31 cellular contexts compared by ENCODE assay signal in the genomic region with DNA sequence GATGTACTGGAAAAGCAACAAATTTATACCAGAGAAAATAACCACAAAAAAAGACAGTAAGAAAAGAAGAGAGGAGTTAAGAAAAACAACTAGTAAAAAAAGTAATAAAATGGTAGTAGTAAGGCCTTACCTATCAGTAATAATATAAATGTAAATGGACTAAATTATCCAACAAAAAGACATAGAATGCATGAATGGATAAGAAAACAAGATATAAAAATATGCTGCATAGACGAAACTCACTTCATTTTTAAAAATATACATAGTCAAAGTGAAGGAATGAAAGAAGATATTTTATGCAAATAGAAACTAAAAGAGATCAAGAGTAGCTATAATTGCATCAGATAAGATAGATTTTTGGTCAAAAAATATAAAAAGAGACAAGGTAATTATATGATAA.
A peak's percentile ranks its signal among the peaks of the same experiment; 100 is the strongest.
DNase-seq lines count a peak whose midpoint lies in the region; ATAC-seq, FAIRE-seq and TF ChIP-seq lines count a peak whose summit lies in the region.
"Had no signal": no experiment of that assay in that cellular context is flagged by ENCODE, and none has a peak within 500 bp of the region (broad histone marks: within the 10 kb centered on the region; RNA-seq: fewer than 3 reads in every experiment).

No MANE protein-coding gene starts in this region.

- 0% methylated on average over 1 of the region's 1 CpG for WGBS in A549 (ENCODE audit: missing lambda C conversion rate)
- WGBS in K562 (ENCODE audit: insufficient coverage, low coverage, missing lambda C conversion rate): 0% methylated on average over 1 of the region's 1 CpG

- TF ChIP-seq EP300 in A549 (IDR thresholded peaks at IDR 0.05): no peak
- TF ChIP-seq EP300 in K562 (IDR thresholded peaks at IDR 0.05; ENCODE audit: low read length): no peak

- H3K27me3 ChIP-seq in K562 (ENCODE audit: control insufficient read depth in 2 of 2, insufficient read depth in 2 of 2, low read length in 2 of 2): no peaks in the 10 kb centered on the region
- H3K27me3 ChIP-seq: BE2C; BLaER1; BLaER1 treated with 17β-estradiol and CSF1 and Interleukin-3, amounts not matched to agents 10 nM and 100 nM had no signal

- H3K9me3 ChIP-seq in A549: no peaks in the 10 kb centered on the region
- H3K9me3 ChIP-seq in K562 (replicated peaks; ENCODE audit: control insufficient read depth, insufficient read depth, low read depth, low read length): no peaks in the 10 kb centered on the region
- H3K9me3 ChIP-seq: BE2C had no signal

- H3K4me2 ChIP-seq in A549 (no peak overlapping the region), K562 (ENCODE audit: insufficient read depth, low read length) (no peak overlapping the region)
- H3K4me2 ChIP-seq: BLaER1; BLaER1 treated with 17β-estradiol and CSF1 and Interleukin-3, amounts not matched to agents 10 nM and 100 nM had no signal

- no peak overlapping the region for H3K27ac ChIP-seq in A549
- H3K27ac ChIP-seq in K562 (ENCODE audit: extremely low read depth, low read depth, low read length): no peak overlapping the region
- H3K27ac ChIP-seq: 22Rv1; BLaER1; BLaER1 treated with 17β-estradiol and CSF1 and Interleukin-3, amounts not matched to agents 10 nM and 100 nM; C4-2B had no signal

- no peaks in the 10 kb centered on the region for H4K20me1 ChIP-seq in K562 (replicated peaks; ENCODE audit: control insufficient read depth, insufficient read depth, low read length)
- H4K20me1 ChIP-seq: BLaER1; BLaER1 treated with 17β-estradiol and CSF1 and Interleukin-3, amounts not matched to agents 10 nM and 100 nM had no signal

- peak; percentile 34 for FAIRE-seq in A204.1 (lab: Jason Lieb, UNC)
- no peak for FAIRE-seq in A549 (lab: Jason Lieb, UNC)
- no peak for FAIRE-seq in K562 (lab: Jason Lieb, UNC)
- FAIRE-seq: D721Med had no signal

- H3K4me3 ChIP-seq in A549: no peak overlapping the region
- no peak overlapping the region for H3K4me3 ChIP-seq in K562
- H3K4me3 ChIP-seq: BLaER1; BLaER1 treated with 17β-estradiol and CSF1 and Interleukin-3, amounts not matched to agents 10 nM and 100 nM had no signal

- ATAC-seq in A549 (no peak), K562 (no peak)
- ATAC-seq: CD8-positive, alpha-beta T cell had no signal

- H2AFZ ChIP-seq in K562 (ENCODE audit: low read depth, low read length): no peak overlapping the region

- no peaks in the 10 kb centered on the region for H3K36me3 ChIP-seq in K562 (ENCODE audit: control insufficient read depth, insufficient read depth, low read length)
- H3K36me3 ChIP-seq: BE2C; BLaER1; BLaER1 treated with 17β-estradiol and CSF1 and Interleukin-3, amounts not matched to agents 10 nM and 100 nM had no signal

- TF ChIP-seq CTCF in A549 (IDR thresholded peaks at IDR 0.05): no peak
- no peak for TF ChIP-seq CTCF in K562 (IDR thresholded peaks at IDR 0.05 in 2 of 3, conservative IDR thresholded peaks at IDR 0.05 in 1 of 3; ENCODE audit: insufficient read depth in 2 of 3, low read depth in 1 of 3, low read length in 3 of 3)

- TF ChIP-seq RAD21 in A549 (conservative IDR thresholded peaks at IDR 0.05 in 1 of 2, IDR thresholded peaks at IDR 0.05 in 1 of 2) (no peak), K562 (CRISPR knock-in tag; conservative IDR thresholded peaks at IDR 0.05 in 1 of 2, IDR thresholded peaks at IDR 0.05 in 1 of 2) (no peak)

- H3K9ac ChIP-seq in K562 (ENCODE audit: insufficient read depth in 1 of 2, low read depth in 2 of 2, low read length in 2 of 2): no peak overlapping the region
- H3K9ac ChIP-seq: BLaER1; BLaER1 treated with 17β-estradiol and CSF1 and Interleukin-3, amounts not matched to agents 10 nM and 100 nM had no signal

- intact Hi-C loops in K562 (cut with micrococcal nuclease): no loop called here

- no peaks in the 10 kb centered on the region for H3K9me1 ChIP-seq in K562 (ENCODE audit: control insufficient read depth, insufficient read depth, low read length)

- DNase-seq in A549 (ENCODE audit: low read depth in 1 of 2, low spot score in 1 of 2) (no peak), K562 (ENCODE audit: extremely low read depth in 1 of 4, low spot score in 3 of 4) (no peak), NCI-H524 (lab: John Stamatoyannopoulos, UW) (no peak), GOT3 (lab: John Stamatoyannopoulos, UW) (no peak)
- DNase-seq in stimulated activated CD4-positive, alpha-beta T cell treated with anti-CD3 and anti-CD28 coated beads, Interleukin-2, amount 100 ng/mL, for 24 hours: no peak
- DNase-seq: 8988T; ACHN; AML-193; BE2C; C1 segment of cervical spinal cord; Caco-2; Calu3; CD4-positive, alpha-beta memory T cell; CD4-positive, alpha-beta T cell; CD4-positive, CD25-positive, alpha-beta regulatory T cell; CD8-positive, alpha-beta memory T cell; CD8-positive, alpha-beta T cell; COR-L47; DMS 273 treated with DMSO at 0.1 percent for 48 hours; DMS153; DMS53; DMS79; DMS79 treated with DMSO at 0.1 percent for 48 hours; DND-41; EL had no signal

- no TSS peak for BruUV-seq in K562 (replicated peaks; lab: Mats Ljungman, UMichigan)

- no peaks in the 10 kb centered on the region for H3K79me2 ChIP-seq in K562 (ENCODE audit: control insufficient read depth, insufficient read depth, low read length)

- in situ Hi-C loops in K562 (cut with MboI): no loop called here

- CTCF ChIA-PET in A549 (lab: Yijun Ruan, JAX): no interaction called here
- CTCF ChIA-PET in K562 (lab: Yijun Ruan, JAX; ENCODE audit: low intra/inter-chr PET ratio): no interaction called here

- no peaks in the 10 kb centered on the region for H3K4me1 ChIP-seq in A549
- no peaks in the 10 kb centered on the region for H3K4me1 ChIP-seq in K562 (replicated peaks in 1 of 2; ENCODE audit: control insufficient read depth in 2 of 2, insufficient read depth in 2 of 2, low read length in 2 of 2)
- H3K4me1 ChIP-seq: BE2C; BLaER1; BLaER1 treated with 17β-estradiol and CSF1 and Interleukin-3, amounts not matched to agents 10 nM and 100 nM; Caco-2 had no signal

- POLR2A ChIA-PET in A549 (lab: Yijun Ruan, JAX) (no interaction called here), K562 (lab: Yijun Ruan, JAX) (no interaction called here)

- no peak for TF ChIP-seq POLR2A in A549 (IDR thresholded peaks at IDR 0.05; ENCODE audit: low read length)
- TF ChIP-seq POLR2A in K562 (conservative IDR thresholded peaks at IDR 0.05): no peak

TF ChIP-seq in A549, 52 proteins besides CTCF, POLR2A, EP300 and RAD21:
- TF ChIP-seq, protein P1, sequence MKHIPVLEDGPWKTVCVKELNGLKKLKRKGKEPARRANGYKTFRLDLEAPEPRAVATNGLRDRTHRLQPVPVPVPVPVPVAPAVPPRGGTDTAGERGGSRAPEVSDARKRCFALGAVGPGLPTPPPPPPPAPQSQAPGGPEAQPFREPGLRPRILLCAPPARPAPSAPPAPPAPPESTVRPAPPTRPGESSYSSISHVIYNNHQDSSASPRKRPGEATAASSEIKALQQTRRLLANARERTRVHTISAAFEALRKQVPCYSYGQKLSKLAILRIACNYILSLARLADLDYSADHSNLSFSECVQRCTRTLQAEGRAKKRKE (CRISPR knock-in tag; IDR thresholded peaks at IDR 0.05; ENCODE audit: low read depth): no peak
- peak; percentile 8 for TF ChIP-seq MAFK (IDR thresholded peaks at IDR 0.05; ENCODE audit: partially characterized antibody)

TF ChIP-seq in K562, 482 proteins besides CTCF, POLR2A, EP300 and RAD21:
- TF ChIP-seq C11orf30 (IDR thresholded peaks at IDR 0.05; ENCODE audit: low read depth) (peak; percentile 53; the same call in 1 of the 2 replicates), MTA3 (IDR thresholded peaks at IDR 0.05; ENCODE audit: borderline replicate concordance) (no peak), NCOA6 (IDR thresholded peaks at IDR 0.05) (no peak), ZNF316 (IDR thresholded peaks at IDR 0.05) (peak; percentile 82), ZNF507 (tag; conservative IDR thresholded peaks at IDR 0.05) (peak; percentile 84), ZNF445 (CRISPR knock-in tag; IDR thresholded peaks at IDR 0.05; ENCODE audit: low read depth) (no peak)
- TF ChIP-seq, protein P2, sequence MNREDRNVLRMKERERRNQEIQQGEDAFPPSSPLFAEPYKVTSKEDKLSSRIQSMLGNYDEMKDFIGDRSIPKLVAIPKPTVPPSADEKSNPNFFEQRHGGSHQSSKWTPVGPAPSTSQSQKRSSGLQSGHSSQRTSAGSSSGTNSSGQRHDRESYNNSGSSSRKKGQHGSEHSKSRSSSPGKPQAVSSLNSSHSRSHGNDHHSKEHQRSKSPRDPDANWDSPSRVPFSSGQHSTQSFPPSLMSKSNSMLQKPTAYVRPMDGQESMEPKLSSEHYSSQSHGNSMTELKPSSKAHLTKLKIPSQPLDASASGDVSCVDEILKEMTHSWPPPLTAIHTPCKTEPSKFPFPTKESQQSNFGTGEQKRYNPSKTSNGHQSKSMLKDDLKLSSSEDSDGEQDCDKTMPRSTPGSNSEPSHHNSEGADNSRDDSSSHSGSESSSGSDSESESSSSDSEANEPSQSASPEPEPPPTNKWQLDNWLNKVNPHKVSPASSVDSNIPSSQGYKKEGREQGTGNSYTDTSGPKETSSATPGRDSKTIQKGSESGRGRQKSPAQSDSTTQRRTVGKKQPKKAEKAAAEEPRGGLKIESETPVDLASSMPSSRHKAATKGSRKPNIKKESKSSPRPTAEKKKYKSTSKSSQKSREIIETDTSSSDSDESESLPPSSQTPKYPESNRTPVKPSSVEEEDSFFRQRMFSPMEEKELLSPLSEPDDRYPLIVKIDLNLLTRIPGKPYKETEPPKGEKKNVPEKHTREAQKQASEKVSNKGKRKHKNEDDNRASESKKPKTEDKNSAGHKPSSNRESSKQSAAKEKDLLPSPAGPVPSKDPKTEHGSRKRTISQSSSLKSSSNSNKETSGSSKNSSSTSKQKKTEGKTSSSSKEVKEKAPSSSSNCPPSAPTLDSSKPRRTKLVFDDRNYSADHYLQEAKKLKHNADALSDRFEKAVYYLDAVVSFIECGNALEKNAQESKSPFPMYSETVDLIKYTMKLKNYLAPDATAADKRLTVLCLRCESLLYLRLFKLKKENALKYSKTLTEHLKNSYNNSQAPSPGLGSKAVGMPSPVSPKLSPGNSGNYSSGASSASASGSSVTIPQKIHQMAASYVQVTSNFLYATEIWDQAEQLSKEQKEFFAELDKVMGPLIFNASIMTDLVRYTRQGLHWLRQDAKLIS (CRISPR knock-in tag; IDR thresholded peaks at IDR 0.05): no peak
